ENCODE assay signal across 14 cellular contexts in genomic region chr6:117448011-117448410, GRCh38. TPM values are rescaled to one million over a fixed set of nuclear protein-coding genes. Genes with fewer than 3 reads are reported as not detected.
DNase-seq lines count a peak whose midpoint lies in the region; ATAC-seq, FAIRE-seq and TF ChIP-seq lines count a peak whose summit lies in the region.
"Had no signal": no experiment of that assay in that cellular context is flagged by ENCODE, and none has a peak within 500 bp of the region (broad histone marks: within the 10 kb centered on the region; RNA-seq: fewer than 3 reads in every experiment).

No MANE protein-coding gene starts in this region.

- DNase-seq in NCI-H1048 (lab: John Stamatoyannopoulos, UW) = peak; percentile 21
- no peak for DNase-seq in K562 (ENCODE audit: extremely low read depth in 1 of 4, low spot score in 3 of 4)
- peak; percentile 8 for DNase-seq in mesenchymal stem cell
- DNase-seq in natural killer cell = no peak
- no peak for DNase-seq in upper lobe of left lung
- DNase-seq: activated naive CD4-positive, alpha-beta T cell treated with Interleukin-2 at 50 U/mL for 16 hours; CD4-positive, alpha-beta T cell; GDM1; NCI-H2171; thyroid gland had no signal

- POLR2A ChIA-PET in K562 (lab: Yijun Ruan, JAX) = no interaction called here

- WGBS in K562 (ENCODE audit: insufficient coverage, low coverage, missing lambda C conversion rate) = 0% methylated on average over 5 of the region's 5 CpGs
- 67% methylated on average over 3 of the region's 5 CpGs for WGBS in mesenchymal stem cell
- WGBS in upper lobe of left lung, 2 donors = 56 to 57% methylated on average over 5 of the region's 5 CpGs

- H3K4ac ChIP-seq in mesenchymal stem cell (ENCODE audit: low read depth in 1 of 2, low read length in 2 of 2) = no peak overlapping the region

- CTCF ChIA-PET in K562 (lab: Yijun Ruan, JAX; ENCODE audit: low intra/inter-chr PET ratio) = no interaction called here

- peaks cover 20 to 28% of the 10 kb centered on the region in 2 donors for H3K27me3 Mint-ChIP-seq in natural killer cell (ENCODE audit: low read depth in 2 of 2)

- H3K79me2 ChIP-seq in K562 (ENCODE audit: control insufficient read depth, insufficient read depth, low read length) = no peaks in the 10 kb centered on the region

- no peak overlapping the region for H3K18ac ChIP-seq in mesenchymal stem cell (ENCODE audit: low read depth in 1 of 2, low read length in 2 of 2)

- no peak for TF ChIP-seq RAD21 in K562 (CRISPR knock-in tag; conservative IDR thresholded peaks at IDR 0.05 in 1 of 2, IDR thresholded peaks at IDR 0.05 in 1 of 2)

- H2AK5ac ChIP-seq in mesenchymal stem cell (ENCODE audit: low read length, severe bottlenecking) = no peak overlapping the region

- no peak overlapping the region for H4K8ac ChIP-seq in mesenchymal stem cell (ENCODE audit: low read length)

- in situ Hi-C loops in K562 (cut with MboI) = no loop called here

- no peak overlapping the region for H2BK120ac ChIP-seq in mesenchymal stem cell (ENCODE audit: low read depth, low read length)

- H3K4me3 Mint-ChIP-seq in natural killer cell = no peak overlapping the region
- H3K4me3 Mint-ChIP-seq: CD4-positive, alpha-beta T cell had no signal

- H3K27ac ChIP-seq in K562 (ENCODE audit: extremely low read depth, low read depth, low read length) (no peak overlapping the region), mesenchymal stem cell (ENCODE audit: low read length, poor library complexity, severe bottlenecking) (peak overlapping the region; percentile 26), upper lobe of left lung (peak overlapping the region in 1 of 4 donors; percentile 26)
- H3K27ac ChIP-seq: thyroid gland had no signal

- no peaks in the 10 kb centered on the region for H3K36me3 ChIP-seq in K562 (ENCODE audit: control insufficient read depth, insufficient read depth, low read length)
- no peaks in the 10 kb centered on the region for H3K36me3 ChIP-seq in mesenchymal stem cell (ENCODE audit: control insufficient read depth in 1 of 2, insufficient read depth in 2 of 2, low read depth in 1 of 2, low read length in 2 of 2)
- H3K36me3 ChIP-seq in upper lobe of left lung = no peaks in the 10 kb centered on the region
- H3K36me3 ChIP-seq: thyroid gland had no signal

- no peak overlapping the region for H3K27ac Mint-ChIP-seq in natural killer cell
- H3K27ac Mint-ChIP-seq: CD4-positive, alpha-beta T cell had no signal

- H3K9me3 Mint-ChIP-seq in natural killer cell = no peaks in the 10 kb centered on the region
- H3K9me3 Mint-ChIP-seq: CD4-positive, alpha-beta T cell had no signal

- no peak overlapping the region for H3K14ac ChIP-seq in mesenchymal stem cell (ENCODE audit: low read length in 2 of 2)

- no peak overlapping the region for H2BK5ac ChIP-seq in mesenchymal stem cell (ENCODE audit: low read depth, low read length, poor library complexity, severe bottlenecking)

- no peak overlapping the region for H2BK15ac ChIP-seq in mesenchymal stem cell (ENCODE audit: low read depth, poor library complexity, severe bottlenecking)

- H3K36me3 Mint-ChIP-seq in natural killer cell = no peaks in the 10 kb centered on the region

- no peaks in the 10 kb centered on the region for H3K4me1 Mint-ChIP-seq in natural killer cell

- H3K9me3 ChIP-seq in K562 (replicated peaks; ENCODE audit: control insufficient read depth, insufficient read depth, low read depth, low read length) (no peaks in the 10 kb centered on the region), mesenchymal stem cell (ENCODE audit: control insufficient read depth, low read length) (no peaks in the 10 kb centered on the region), upper lobe of left lung (no peaks in the 10 kb centered on the region)
- H3K9me3 ChIP-seq: thyroid gland had no signal

- H3K9me1 ChIP-seq in K562 (ENCODE audit: control insufficient read depth, insufficient read depth, low read length) = no peaks in the 10 kb centered on the region

- no peaks in the 10 kb centered on the region for H4K20me1 ChIP-seq in K562 (replicated peaks; ENCODE audit: control insufficient read depth, insufficient read depth, low read length)

- BruUV-seq in K562 (replicated peaks; lab: Mats Ljungman, UMichigan) = no TSS peak

- H3K9ac ChIP-seq in K562 (ENCODE audit: insufficient read depth in 1 of 2, low read depth in 2 of 2, low read length in 2 of 2) (no peak overlapping the region), mesenchymal stem cell (ENCODE audit: low read length) (peak overlapping the region; percentile 71)

- FAIRE-seq in K562 (lab: Jason Lieb, UNC) = no peak
- FAIRE-seq: HTR-8/SVneo, islet of Langerhans had no signal

- H4K91ac ChIP-seq in mesenchymal stem cell (ENCODE audit: low read length) = no peak overlapping the region

- ATAC-seq in K562 (no peak; the same call in 2 of the 3 replicates), natural killer cell (no peak), GM19397 (IDR thresholded peaks at IDR 0.05; ENCODE audit: unreplicated experiment) (no peak), HG02870 (IDR thresholded peaks at IDR 0.05; ENCODE audit: unreplicated experiment) (no peak), upper lobe of left lung (ENCODE audit: low FRiP score in 2 of 2) (no peak)

- H3K79me1 ChIP-seq in mesenchymal stem cell (replicated peaks; ENCODE audit: low read length, poor library complexity, severe bottlenecking) = no peaks in the 10 kb centered on the region

- intact Hi-C loops in K562 (cut with micrococcal nuclease) (loop anchor here (2.0 to 10.0 kb wide), 3 partner anchors 101 to 473 kb away; no protein-coding TSS in a partner anchor), natural killer cell (cut with micrococcal nuclease) (no loop called here)

- H3K4me3 ChIP-seq in K562 (no peak overlapping the region), mesenchymal stem cell (ENCODE audit: insufficient read depth in 1 of 2, low read depth in 1 of 2, low read length in 2 of 2) (no peak overlapping the region), upper lobe of left lung (no peak overlapping the region)
- H3K4me3 ChIP-seq: thyroid gland had no signal

- H3K27me3 ChIP-seq in K562 (ENCODE audit: control insufficient read depth in 2 of 2, insufficient read depth in 2 of 2, low read length in 2 of 2) (peaks cover 5 to 15% of the 10 kb centered on the region in 2 experiments; a peak in 3 of 5 replicates), mesenchymal stem cell (ENCODE audit: control insufficient read depth in 1 of 2, insufficient read depth in 1 of 2, low read length in 2 of 2) (no peaks in the 10 kb centered on the region), upper lobe of left lung (no peaks in the 10 kb centered on the region)
- H3K27me3 ChIP-seq: thyroid gland had no signal

- no peak overlapping the region for H3K23ac ChIP-seq in mesenchymal stem cell (ENCODE audit: low read length in 2 of 2)

- no peaks in the 10 kb centered on the region for H3K4me1 ChIP-seq in K562 (replicated peaks in 1 of 2; ENCODE audit: control insufficient read depth in 2 of 2, insufficient read depth in 2 of 2, low read length in 2 of 2)
- H3K4me1 ChIP-seq in mesenchymal stem cell (ENCODE audit: control insufficient read depth, insufficient read depth, low read depth, low read length) = peaks cover 6% of the 10 kb centered on the region
- peaks cover 13 to 31% (median 17%) of the 10 kb centered on the region in 4 donors for H3K4me1 ChIP-seq in upper lobe of left lung

- H3K4me2 ChIP-seq in K562 (ENCODE audit: insufficient read depth, low read length) = no peak overlapping the region
- H3K4me2 ChIP-seq in mesenchymal stem cell (ENCODE audit: low read length, poor library complexity, severe bottlenecking) = no peak overlapping the region

- H2BK12ac ChIP-seq in mesenchymal stem cell (ENCODE audit: low read length in 2 of 2) = peak overlapping the region in 1 of 2 experiments; percentile 16

- no peak for TF ChIP-seq EP300 in K562 (IDR thresholded peaks at IDR 0.05; ENCODE audit: low read length)
- TF ChIP-seq EP300 in upper lobe of left lung (IDR thresholded peaks at IDR 0.05) = no peak

- TF ChIP-seq POLR2A in K562 (conservative IDR thresholded peaks at IDR 0.05) (no peak), upper lobe of left lung (IDR thresholded peaks at IDR 0.05) (no peak)

- no peak for TF ChIP-seq CTCF in K562 (IDR thresholded peaks at IDR 0.05 in 2 of 3, conservative IDR thresholded peaks at IDR 0.05 in 1 of 3; ENCODE audit: insufficient read depth in 2 of 3, low read depth in 1 of 3, low read length in 3 of 3)
- TF ChIP-seq CTCF in natural killer cell (IDR thresholded peaks at IDR 0.05) = no peak
- TF ChIP-seq CTCF in upper lobe of left lung (IDR thresholded peaks at IDR 0.05) = no peak

- H2AFZ ChIP-seq in K562 (ENCODE audit: low read depth, low read length) (0 out of 2 replicates have a peak overlapping the region, but pooled peaks have one; percentile 27), mesenchymal stem cell (ENCODE audit: low read depth, low read length) (no peak overlapping the region)

RNA-seq across cellular contexts. Expression of gene ROS1, which starts 22.3 kb away (rescaled TPM):
- total RNA-seq in K562 (2011; cell fraction: chromatin; rRNA removed; ENCODE audit: low replicate concordance) = not detected in 2 replicates
- not detected in 2 replicates for total RNA-seq in K562 (2011; cell fraction: nucleolus; rRNA removed)
- total RNA-seq in K562 (2011; cell fraction: nucleoplasm; rRNA removed) = not detected in 2 replicates
- total RNA-seq in K562 (2014; rRNA removed) = not detected in 2 replicates
- total RNA-seq in K562 (2014; rRNA removed; fragmentation: Illumina TruSeq; extraction: Trizol) = 0.03 and 0.04 TPM in 2 replicates
- total RNA-seq in K562 (2015; rRNA removed; fragmentation: Illumina TruSeq; extraction: Trizol) = under 0.01 TPM in 2 replicates
- total RNA-seq in K562 (2021) = 0.07 and 0.16 TPM in 2 replicates
- not detected in 2 replicates for polyA plus RNA-seq in K562 (2011; rRNA removed)
- polyA plus RNA-seq in K562 (2011; cell fraction: cytosol; rRNA removed) = not detected in 2 replicates
- not detected in 2 replicates for polyA plus RNA-seq in K562 (2011; cell fraction: nucleus; rRNA removed)
- polyA plus RNA-seq in K562 (2012) = 0.01 and 0.06 TPM in 2 replicates
- not detected in 2 replicates for polyA plus RNA-seq in K562 (2014; fragmentation: Illumina TruSeq; extraction: Trizol)
- polyA plus RNA-seq in K562 (2014; fragmentation: Nextera tagmentation; extraction: Ambion mirVana) = not detected
- not detected in 2 replicates for polyA plus RNA-seq in K562 (2014; rRNA removed)
- polyA minus RNA-seq in K562 (2011; rRNA and poly(A)+ RNA removed) = not detected in 2 replicates
- not detected in 2 replicates for polyA minus RNA-seq in K562 (2011; cell fraction: cytosol; rRNA and poly(A)+ RNA removed)
- not detected in 2 replicates for polyA minus RNA-seq in K562 (2011; cell fraction: nucleus; rRNA and poly(A)+ RNA removed)
- polyA plus RNA-seq in mesenchymal stem cell (2013, experiment 1 of 2) = 0.12 TPM
- polyA plus RNA-seq in mesenchymal stem cell (2013, experiment 2 of 2) = 0.04 TPM
- total RNA-seq in natural killer cell = not detected
- 100 to 1,000 TPM in 3 of 6 donors, 10 to 100 TPM in 3; 39.1 to 190 (median 114) TPM for total RNA-seq in upper lobe of left lung
- total RNA-seq: CD4-positive, alpha-beta T cell; thyroid gland had no signal

RNA-seq across cellular contexts. Expression of gene DCBLD1, which starts 34.5 kb away (rescaled TPM):
- total RNA-seq in K562 (2011; cell fraction: chromatin; rRNA removed; ENCODE audit: low replicate concordance) = 8.3 and 15.3 TPM in 2 replicates
- 8.5 and 12.8 TPM in 2 replicates for total RNA-seq in K562 (2011; cell fraction: nucleolus; rRNA removed)
- 10.8 and 17.3 TPM in 2 replicates for total RNA-seq in K562 (2011; cell fraction: nucleoplasm; rRNA removed)
- total RNA-seq in K562 (2014; rRNA removed) = 6.9 and 9.8 TPM in 2 replicates
- total RNA-seq in K562 (2014; rRNA removed; fragmentation: Illumina TruSeq; extraction: Trizol) = 6.8 and 7.3 TPM in 2 replicates
- 6.4 and 7.4 TPM in 2 replicates for total RNA-seq in K562 (2015; rRNA removed; fragmentation: Illumina TruSeq; extraction: Trizol)
- 6.1 and 6.7 TPM in 2 replicates for total RNA-seq in K562 (2021)
- polyA plus RNA-seq in K562 (2011; rRNA removed) = 7.2 and 7.6 TPM in 2 replicates
- polyA plus RNA-seq in K562 (2011; cell fraction: cytosol; rRNA removed) = 4.2 and 4.4 TPM in 2 replicates
- polyA plus RNA-seq in K562 (2011; cell fraction: nucleus; rRNA removed) = 8.4 and 11.4 TPM in 2 replicates
- 4.4 and 5.2 TPM in 2 replicates for polyA plus RNA-seq in K562 (2012)
- 5.5 and 6.0 TPM in 2 replicates for polyA plus RNA-seq in K562 (2014; fragmentation: Illumina TruSeq; extraction: Trizol)
- under 1 TPM; 0.80 to 0.87 TPM for polyA plus RNA-seq in K562 (2014; fragmentation: Nextera tagmentation; extraction: Ambion mirVana)
- 8.5 and 10.1 TPM in 2 replicates for polyA plus RNA-seq in K562 (2014; rRNA removed)
- polyA minus RNA-seq in K562 (2011; rRNA and poly(A)+ RNA removed) = 13.0 and 13.2 TPM in 2 replicates
- 5.1 and 5.2 TPM in 2 replicates for polyA minus RNA-seq in K562 (2011; cell fraction: cytosol; rRNA and poly(A)+ RNA removed)
- 7.8 and 12.2 TPM in 2 replicates for polyA minus RNA-seq in K562 (2011; cell fraction: nucleus; rRNA and poly(A)+ RNA removed)
- polyA plus RNA-seq in mesenchymal stem cell (2013, experiment 1 of 2) = 58.0 TPM
- 59.6 TPM for polyA plus RNA-seq in mesenchymal stem cell (2013, experiment 2 of 2)
- 10 to 100 TPM in 2 of 3 donors, 1 to 10 TPM in 1; 8.4 to 16.1 (median 13.0) TPM for total RNA-seq in natural killer cell
- 10 to 100 TPM; 12.5 to 48.1 (median 19.6) TPM for total RNA-seq in upper lobe of left lung

Comparison
In these comparisons a context has a peak if more than half of its experiments do, and no peak if none do; other contexts are left out.
1. DNase-seq: peak in NCI-H1048 (single experiment) and mesenchymal stem cell (single experiment); none in K562 (0 of 4), natural killer cell (single experiment) and upper lobe of left lung (0 of 2).
2. RNA of gene ROS1, which starts 22.3 kb away (total RNA-seq): 39.1 to 190 TPM in upper lobe of left lung; under 0.01 to 0.16 TPM in K562 and not detected in natural killer cell; every median in the first group is over 10 times any median in the second.